Comparison of ENCODE assay signal across 16 cellular contexts in genomic region chr3:186220365-186220764, GRCh38.
DNase-seq lines count a peak whose midpoint lies in the region; ATAC-seq and TF ChIP-seq lines count a peak whose summit lies in the region.
"Had no signal": no experiment of that assay in that cellular context is flagged by ENCODE, and none has a peak within 500 bp of the region (broad histone marks: within the 10 kb centered on the region; RNA-seq: fewer than 3 reads in every experiment).

No MANE protein-coding gene starts in this region.

- peak; percentile 3 to 19 for TF ChIP-seq POLR2A in gastrocnemius medialis (IDR thresholded peaks at IDR 0.05)

- H3K27ac Mint-ChIP-seq in activated T-cell treated with anti-CD3 and anti-CD28 coated beads, Interleukin-2, amount 50 U/mL, for 72 hours, result no peak overlapping the region
- no peak overlapping the region for H3K27ac Mint-ChIP-seq in activated T-cell treated with anti-CD3 and anti-CD28 coated beads, Interleukin-2, amount 50 U/mL, for 24 hours
- H3K27ac Mint-ChIP-seq: T-helper 17 cell had no signal

- peaks cover 21% of the 10 kb centered on the region for H3K4me1 Mint-ChIP-seq in activated T-cell treated with anti-CD3 and anti-CD28 coated beads, Interleukin-2, amount 50 U/mL, for 72 hours (ENCODE audit: low read depth)
- H3K4me1 Mint-ChIP-seq in activated T-cell treated with anti-CD3 and anti-CD28 coated beads, Interleukin-2, amount 50 U/mL, for 24 hours (ENCODE audit: low read depth), result peaks cover 15% of the 10 kb centered on the region
- H3K4me1 Mint-ChIP-seq: T-helper 17 cell had no signal

- no peak overlapping the region for H3K4me3 Mint-ChIP-seq in activated T-cell treated with anti-CD3 and anti-CD28 coated beads, Interleukin-2, amount 50 U/mL, for 72 hours
- H3K4me3 Mint-ChIP-seq in activated T-cell treated with anti-CD3 and anti-CD28 coated beads, Interleukin-2, amount 50 U/mL, for 24 hours, result no peak overlapping the region
- H3K4me3 Mint-ChIP-seq: T-helper 17 cell had no signal

- BruUV-seq in Panc1 (replicated peaks; lab: Mats Ljungman, UMichigan), result no TSS peak

- TF ChIP-seq CTCF in Panc1 (IDR thresholded peaks at IDR 0.05) (no peak), gastrocnemius medialis (IDR thresholded peaks at IDR 0.05 in 4 of 5, conservative IDR thresholded peaks at IDR 0.05 in 1 of 5) (no peak)

- H3K27me3 ChIP-seq in Panc1 (ENCODE audit: control insufficient read depth, insufficient read depth, low read length), result peaks cover 3% of the 10 kb centered on the region; the same call in 1 of the 2 replicates
- H3K27me3 ChIP-seq in gastrocnemius medialis, result no peaks in the 10 kb centered on the region
- H3K27me3 ChIP-seq: right lobe of liver had no signal

- H3K4me1 ChIP-seq in Panc1 (ENCODE audit: control insufficient read depth, insufficient read depth, low read length) (no peaks in the 10 kb centered on the region), gastrocnemius medialis (peaks cover 35 to 60% of the 10 kb centered on the region in 2 donors)
- H3K4me1 ChIP-seq: right lobe of liver had no signal

- H3K36me3 Mint-ChIP-seq in activated T-cell treated with anti-CD3 and anti-CD28 coated beads, Interleukin-2, amount 50 U/mL, for 72 hours (ENCODE audit: insufficient read depth in 2 of 2), result no peaks in the 10 kb centered on the region
- H3K36me3 Mint-ChIP-seq in activated T-cell treated with anti-CD3 and anti-CD28 coated beads, Interleukin-2, amount 50 U/mL, for 24 hours (ENCODE audit: low read depth), result no peaks in the 10 kb centered on the region

- H3K36me3 ChIP-seq in Panc1 (ENCODE audit: control insufficient read depth, insufficient read depth, low read length) (no peaks in the 10 kb centered on the region), gastrocnemius medialis (no peaks in the 10 kb centered on the region)
- H3K36me3 ChIP-seq: right lobe of liver had no signal

- intact Hi-C loops in Panc1 (cut with micrococcal nuclease; ENCODE audit: unreplicated experiment) (no loop called here), gastrocnemius medialis (cut with DNase I; ENCODE audit: low total_unique reads) (loop anchor here (1.0 to 2.0 kb wide), 3 partner anchors 22 to 199 kb away; partner anchors contain the start of gene ETV5)

- in situ Hi-C loops in Panc1 (cut with HindIII; ENCODE audit: low pct_unique_long_range_greater_than_20kb, low sequenced_read_pairs) (no loop called here), gastrocnemius medialis (cut with MboI; ENCODE audit: low sequenced_read_pairs in 4 of 4) (loop anchor here in 1 of 4 donors (10.0 kb wide), 1 partner anchor 116 kb away; the partner anchor contains the start of gene ETV5)

- ATAC-seq in activated T-cell treated with anti-CD3 and anti-CD28 coated beads, Interleukin-2, amount 50 U/mL, for 72 hours (replicated peaks in 1 of 2), result peak; percentile 67 to 69
- ATAC-seq in Panc1, result peak; percentile 67
- peak; percentile 91 for ATAC-seq in esophagus mucosa
- ATAC-seq in gastrocnemius medialis, result peak; percentile 16 to 22
- no peak for ATAC-seq in GM21529 (IDR thresholded peaks at IDR 0.05; ENCODE audit: unreplicated experiment)
- ATAC-seq: T-helper 17 cell had no signal

- H3K9me3 ChIP-seq in Panc1 (ENCODE audit: control insufficient read depth, insufficient read depth, low read depth, low read length), result no peaks in the 10 kb centered on the region
- H3K9me3 ChIP-seq in gastrocnemius medialis, result no peaks in the 10 kb centered on the region
- H3K9me3 ChIP-seq: right lobe of liver had no signal

- CTCF ChIA-PET in Panc1 (lab: Charles Lee), result interaction anchor here (1.0 kb wide), 1 partner anchor 235 kb away, joined by 7 read pairs; no protein-coding TSS in a partner anchor

- H3K4me3 ChIP-seq in Panc1 (ENCODE audit: low read depth in 2 of 2, low read length in 2 of 2) (no peak overlapping the region), gastrocnemius medialis (no peak overlapping the region)
- H3K4me3 ChIP-seq: lung, right lobe of liver had no signal

- DNase-seq in activated T-cell treated with anti-CD3 and anti-CD28 coated beads, Interleukin-2, amount 50 U/mL, for 72 hours, result peak in 1 of 2 donors; percentile 35
- no peak for DNase-seq in activated T-cell treated with anti-CD3 and anti-CD28 coated beads, Interleukin-2, amount 50 U/mL, for 24 hours
- no peak for DNase-seq in Panc1 (ENCODE audit: low read depth, low spot score)
- DNase-seq in gastrocnemius medialis, result peak in 1 of 2 donors; percentile 39
- DNase-seq in NCI-H345 treated with DMSO at 0.1 percent for 48 hours (lab: John Stamatoyannopoulos, UW; ENCODE audit: unreplicated experiment), result no peak
- no peak for DNase-seq in anterior cingulate cortex (lab: John Stamatoyannopoulos, UW)
- DNase-seq: activated CD4-positive, alpha-beta T cell treated with anti-CD3 and anti-CD28 coated beads for 1 hour; Karpas-422; NCI-H1436 treated with DMSO at 0.1 percent for 48 hours; NCI-H446 treated with DMSO at 0.1 percent for 48 hours; right lobe of liver; stimulated activated naive CD4-positive, alpha-beta T cell treated with Interleukin-2 at 50 U/mL for 16 hours; T-helper 17 cell had no signal

- H3K27ac ChIP-seq in Panc1 (ENCODE audit: low read length) (no peak overlapping the region), gastrocnemius medialis (peak overlapping the region; percentile 85 to 95 (median 92))
- H3K27ac ChIP-seq: right lobe of liver had no signal

- peaks cover 48% of the 10 kb centered on the region for H3K27me3 Mint-ChIP-seq in activated T-cell treated with anti-CD3 and anti-CD28 coated beads, Interleukin-2, amount 50 U/mL, for 72 hours (ENCODE audit: low read depth)
- H3K27me3 Mint-ChIP-seq in activated T-cell treated with anti-CD3 and anti-CD28 coated beads, Interleukin-2, amount 50 U/mL, for 24 hours, result peaks cover 33% of the 10 kb centered on the region

- no peaks in the 10 kb centered on the region for H3K9me3 Mint-ChIP-seq in activated T-cell treated with anti-CD3 and anti-CD28 coated beads, Interleukin-2, amount 50 U/mL, for 72 hours
- no peaks in the 10 kb centered on the region for H3K9me3 Mint-ChIP-seq in activated T-cell treated with anti-CD3 and anti-CD28 coated beads, Interleukin-2, amount 50 U/mL, for 24 hours

- POLR2A ChIA-PET in Panc1 (lab: Charles Lee), result interaction anchor here (0.6 kb wide), 1 partner anchor 60 kb away, joined by 3 read pairs; no protein-coding TSS in a partner anchor
